Comparison of ENCODE assay signal across 11 cellular contexts in genomic region chr17:80890551-80890930, GRCh38.
DNase-seq lines count a peak whose midpoint lies in the region; ATAC-seq and TF ChIP-seq lines count a peak whose summit lies in the region.
"Had no signal": no experiment of that assay in that cellular context is flagged by ENCODE, and none has a peak within 500 bp of the region (broad histone marks: within the 10 kb centered on the region; RNA-seq: fewer than 3 reads in every experiment).

No MANE protein-coding gene starts in this region.

- no peaks in the 10 kb centered on the region for H3K9me3 Mint-ChIP-seq in T-helper 1 cell treated with Interleukin-12 subunit alpha and Interleukin-12 subunit beta and Interleukin-4 antibody, amounts not matched to agents 30 μg/mL and 1 μg/mL, for 36 hours
- no peaks in the 10 kb centered on the region for H3K9me3 Mint-ChIP-seq in chondrocyte (ENCODE audit: low read depth)

- POLR2A ChIA-PET in OCI-LY7 (lab: Charles Lee), result no interaction called here

- no TSS peak for BruUV-seq in OCI-LY7 (replicated peaks; lab: Mats Ljungman, UMichigan)

- H2AFZ ChIP-seq in OCI-LY1 (ENCODE audit: low read length) (no peak overlapping the region), smooth muscle cell (ENCODE audit: low read depth) (no peak overlapping the region), OCI-LY7 (ENCODE audit: low read length) (no peak overlapping the region)

- H3K27me3 Mint-ChIP-seq in T-helper 1 cell treated with Interleukin-12 subunit alpha and Interleukin-12 subunit beta and Interleukin-4 antibody, amounts not matched to agents 30 μg/mL and 1 μg/mL, for 36 hours (ENCODE audit: low read depth), result no peaks in the 10 kb centered on the region
- no peaks in the 10 kb centered on the region for H3K27me3 Mint-ChIP-seq in chondrocyte (ENCODE audit: low read depth)

- ATAC-seq in HG03045 (IDR thresholded peaks at IDR 0.05; ENCODE audit: unreplicated experiment), result no peak

- TF ChIP-seq CTCF in OCI-LY1 (IDR thresholded peaks at IDR 0.05; ENCODE audit: low read length), result no peak
- peak; percentile 26 for TF ChIP-seq CTCF in chondrocyte (IDR thresholded peaks at IDR 0.05)
- no peak for TF ChIP-seq CTCF in smooth muscle cell (IDR thresholded peaks at IDR 0.05; ENCODE audit: borderline replicate concordance, insufficient read depth, poor library complexity, severe bottlenecking)
- no peak for TF ChIP-seq CTCF in OCI-LY7 (conservative IDR thresholded peaks at IDR 0.05; ENCODE audit: low read length)

- no peaks in the 10 kb centered on the region for H3K27me3 ChIP-seq in OCI-LY1 (ENCODE audit: insufficient read depth, low read length)
- H3K27me3 ChIP-seq in smooth muscle cell (ENCODE audit: low read depth), result no peaks in the 10 kb centered on the region
- H3K27me3 ChIP-seq: adrenal gland had no signal

- H3K36me3 Mint-ChIP-seq in T-helper 1 cell treated with Interleukin-12 subunit alpha and Interleukin-12 subunit beta and Interleukin-4 antibody, amounts not matched to agents 30 μg/mL and 1 μg/mL, for 36 hours (ENCODE audit: low read depth), result peaks cover 48% of the 10 kb centered on the region
- peaks cover 17% of the 10 kb centered on the region for H3K36me3 Mint-ChIP-seq in chondrocyte (ENCODE audit: low read depth)

- H3K27ac Mint-ChIP-seq in T-helper 1 cell treated with Interleukin-12 subunit alpha and Interleukin-12 subunit beta and Interleukin-4 antibody, amounts not matched to agents 30 μg/mL and 1 μg/mL, for 36 hours, result peak overlapping the region; percentile 94
- peak overlapping the region; percentile 99 for H3K27ac Mint-ChIP-seq in chondrocyte (ENCODE audit: unreplicated experiment)

- H3F3A ChIP-seq in OCI-LY1 (ENCODE audit: insufficient read depth, low read length) (0 out of 2 replicates have a peak, but pooled peaks cover 3% of the 10 kb centered on the region), smooth muscle cell (ENCODE audit: low read depth) (peaks cover 7% of the 10 kb centered on the region)

- H3K9ac ChIP-seq in OCI-LY1 (ENCODE audit: low read length), result no peak overlapping the region
- H3K9ac ChIP-seq in smooth muscle cell (ENCODE audit: low read depth), result peak overlapping the region; percentile 61

- WGBS in smooth muscle cell (ENCODE audit: low lambda C conversion rate), result 94% methylated on average over 17 of the region's 17 CpGs

- H3K4me1 Mint-ChIP-seq in T-helper 1 cell treated with Interleukin-12 subunit alpha and Interleukin-12 subunit beta and Interleukin-4 antibody, amounts not matched to agents 30 μg/mL and 1 μg/mL, for 36 hours (ENCODE audit: low read depth), result peaks cover 54% of the 10 kb centered on the region
- H3K4me1 Mint-ChIP-seq in chondrocyte (ENCODE audit: low read depth), result peaks cover 52% of the 10 kb centered on the region

- intact Hi-C loops in OCI-LY7 (cut with micrococcal nuclease; ENCODE audit: unreplicated experiment), result no loop called here

- peaks cover 60% of the 10 kb centered on the region for H3K4me1 ChIP-seq in OCI-LY1 (ENCODE audit: insufficient read depth, low read length, severe bottlenecking)
- peaks cover 9% of the 10 kb centered on the region for H3K4me1 ChIP-seq in smooth muscle cell (ENCODE audit: low read depth)
- H3K4me1 ChIP-seq in OCI-LY7 (ENCODE audit: insufficient read depth, low read length, poor library complexity, severe bottlenecking), result peaks cover 6% of the 10 kb centered on the region

- CTCF ChIA-PET in OCI-LY7 (lab: Charles Lee; ENCODE audit: unreplicated experiment), result no interaction called here

- peak overlapping the region; percentile 81 for H3K4me3 Mint-ChIP-seq in T-helper 1 cell treated with Interleukin-12 subunit alpha and Interleukin-12 subunit beta and Interleukin-4 antibody, amounts not matched to agents 30 μg/mL and 1 μg/mL, for 36 hours
- no peak overlapping the region for H3K4me3 Mint-ChIP-seq in chondrocyte (ENCODE audit: unreplicated experiment)

- no peaks in the 10 kb centered on the region for H3K9me3 ChIP-seq in OCI-LY1 (ENCODE audit: low read length)
- no peaks in the 10 kb centered on the region for H3K9me3 ChIP-seq in smooth muscle cell (replicated peaks; ENCODE audit: low read depth)
- H3K9me3 ChIP-seq in OCI-LY7 (ENCODE audit: low read length), result no peaks in the 10 kb centered on the region
- H3K9me3 ChIP-seq: adrenal gland had no signal

- no peak overlapping the region for H3K4me3 ChIP-seq in OCI-LY1 (ENCODE audit: low read depth, low read length, poor library complexity, severe bottlenecking)
- H3K4me3 ChIP-seq in smooth muscle cell, result no peak overlapping the region
- no peak overlapping the region for H3K4me3 ChIP-seq in OCI-LY7 (ENCODE audit: low read depth, low read length, poor library complexity, severe bottlenecking)
- H3K4me3 ChIP-seq: adrenal gland had no signal

- H4K20me1 ChIP-seq in OCI-LY1 (ENCODE audit: insufficient read depth, low read length), result no peaks in the 10 kb centered on the region
- peaks cover 3% of the 10 kb centered on the region for H4K20me1 ChIP-seq in smooth muscle cell (ENCODE audit: low read depth)
- no peaks in the 10 kb centered on the region for H4K20me1 ChIP-seq in OCI-LY7 (ENCODE audit: insufficient read depth, low read length)

- H3K27ac ChIP-seq in OCI-LY1 (ENCODE audit: low read depth, low read length, poor library complexity, severe bottlenecking) (peak overlapping the region; percentile 91), smooth muscle cell (ENCODE audit: low read depth) (peak overlapping the region; percentile 99), OCI-LY7 (ENCODE audit: low read depth, low read length, poor library complexity, severe bottlenecking) (no peak overlapping the region)

- no peaks in the 10 kb centered on the region for H3K79me2 ChIP-seq in OCI-LY1 (ENCODE audit: insufficient read depth, low read length)
- no peaks in the 10 kb centered on the region for H3K79me2 ChIP-seq in smooth muscle cell (ENCODE audit: low read depth)
- no peaks in the 10 kb centered on the region for H3K79me2 ChIP-seq in OCI-LY7 (ENCODE audit: insufficient read depth, low read depth, low read length)

- DNase-seq in T-helper 1 cell (no peak), chondrocyte (ENCODE audit: low spot score) (peak; percentile 71), smooth muscle cell (lab: John Stamatoyannopoulos, UW; ENCODE audit: unreplicated experiment) (no peak), OCI-LY7 (ENCODE audit: low spot score) (no peak)
- no peak for DNase-seq in activated CD4-positive, CD25-positive, alpha-beta regulatory T cell treated with anti-CD3 and anti-CD28 coated beads, Interleukin-2, amount 50 U/mL, for 72 hours
- DNase-seq: MV-4-11, NCI-H82 had no signal

- H3K4me2 ChIP-seq in OCI-LY1 (ENCODE audit: low read length) (no peak overlapping the region), smooth muscle cell (peak overlapping the region; percentile 49), OCI-LY7 (ENCODE audit: low read length) (no peak overlapping the region)

- H3K9me2 ChIP-seq in OCI-LY1 (ENCODE audit: low read depth, low read length) (no peaks in the 10 kb centered on the region), OCI-LY7 (ENCODE audit: insufficient read depth, low read length) (no peaks in the 10 kb centered on the region)

- H3K36me3 ChIP-seq in OCI-LY1 (ENCODE audit: insufficient read depth, low read length) (peaks cover 84% of the 10 kb centered on the region), smooth muscle cell (ENCODE audit: low read depth) (no peaks in the 10 kb centered on the region), OCI-LY7 (ENCODE audit: insufficient read depth, low read length) (peaks cover 37% of the 10 kb centered on the region)
